8 cellular contexts compared by ENCODE assay signal in the genomic region with DNA sequence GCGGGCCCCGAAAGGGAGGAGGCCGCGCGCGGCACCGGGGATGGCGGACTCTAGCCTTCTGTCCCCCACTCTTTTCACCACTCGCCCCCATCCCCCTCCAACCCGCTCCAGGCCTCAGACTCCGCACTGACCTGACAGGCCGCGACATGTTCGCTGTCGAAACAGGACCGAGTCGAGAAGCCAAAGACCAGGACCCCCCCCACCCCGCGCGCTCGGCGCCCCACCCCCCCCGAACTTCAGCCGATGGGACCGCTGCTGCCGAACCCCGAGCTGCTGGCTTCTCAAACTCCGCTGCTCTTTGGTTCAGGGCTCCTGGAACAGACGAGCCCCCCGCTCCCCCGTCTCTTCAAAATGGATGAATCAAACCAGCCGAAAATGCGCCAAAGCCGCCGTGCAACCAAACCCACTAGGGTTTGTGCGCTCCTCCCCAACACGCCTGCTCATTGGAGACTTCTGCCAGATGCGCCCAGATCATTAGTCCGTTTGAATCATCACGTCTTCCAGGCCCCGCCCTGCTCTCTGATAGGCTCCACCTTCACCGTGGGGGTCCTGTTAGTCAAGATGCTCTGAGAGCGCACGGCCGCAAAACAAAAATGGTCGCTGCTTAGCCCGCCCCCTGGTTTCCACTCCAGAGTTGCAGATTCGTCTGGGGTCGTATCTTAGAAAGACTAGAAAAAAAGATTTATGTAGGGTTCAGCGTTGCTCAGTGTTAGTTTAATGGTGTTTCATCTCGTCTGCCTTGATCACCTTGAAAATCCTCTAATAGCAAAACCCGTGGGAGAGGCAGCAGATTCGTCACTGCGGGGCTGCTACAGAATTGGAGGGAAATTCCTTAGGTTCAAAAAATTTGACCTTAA. TPM values are rescaled to one million over a fixed set of nuclear protein-coding genes. Genes with fewer than 3 reads are reported as not detected.
DNase-seq lines count a peak whose midpoint lies in the region; ATAC-seq and TF ChIP-seq lines count a peak whose summit lies in the region.

A gene with protein sequence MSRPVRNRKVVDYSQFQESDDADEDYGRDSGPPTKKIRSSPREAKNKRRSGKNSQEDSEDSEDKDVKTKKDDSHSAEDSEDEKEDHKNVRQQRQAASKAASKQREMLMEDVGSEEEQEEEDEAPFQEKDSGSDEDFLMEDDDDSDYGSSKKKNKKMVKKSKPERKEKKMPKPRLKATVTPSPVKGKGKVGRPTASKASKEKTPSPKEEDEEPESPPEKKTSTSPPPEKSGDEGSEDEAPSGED (minus strand): TSS at position 357 of the 857 bp plus-strand sequence. CDS start 209 bp downstream, at position 148.

- H3K9ac ChIP-seq in skeletal muscle tissue (ENCODE audit: low read depth in 1 of 3, low read length in 3 of 3): peak within 1 kb of the TSS; percentile 81 to 97 (median 89)

- peak within 1 kb of the TSS; percentile 99 for H2AFZ ChIP-seq in ACC112 (ENCODE audit: low read length, unreplicated experiment)

- H3K9me3 ChIP-seq in breast epithelium: no peaks in the 10 kb centered on the region
- no peaks in the 10 kb centered on the region for H3K9me3 ChIP-seq in iPS-18c (ENCODE audit: control insufficient read depth, insufficient read depth, low read length)
- no peaks in the 10 kb centered on the region for H3K9me3 ChIP-seq in skeletal muscle tissue (ENCODE audit: control insufficient read depth in 3 of 3, low read length in 3 of 3)

- H3K27ac ChIP-seq in ACC112 (ENCODE audit: low read depth, low read length) (peak within 1 kb of the TSS; percentile 69), VCaP (peak within 1 kb of the TSS; percentile 96), breast epithelium (peak within 1 kb of the TSS; percentile 100), skeletal muscle tissue (ENCODE audit: low read depth, low read length) (peak within 1 kb of the TSS; percentile 96)

- intact Hi-C loops in breast epithelium (cut with DNase I; ENCODE audit: low total_unique reads): no loop called here

- H3K4me3 ChIP-seq in ACC112 (ENCODE audit: low read depth, low read length) (peak within 1 kb of the TSS; percentile 82), breast epithelium (peak within 1 kb of the TSS; percentile 88 to 94 (median 94)), iPS-18c (ENCODE audit: insufficient read depth, low read depth, low read length) (peak within 1 kb of the TSS; percentile 92), skeletal muscle tissue (ENCODE audit: low read length in 3 of 3) (peak within 1 kb of the TSS; percentile 84 to 93 (median 85))

- no peaks in the 10 kb centered on the region for H3K36me3 ChIP-seq in ACC112 (ENCODE audit: insufficient read depth, low read length)
- H3K36me3 ChIP-seq in breast epithelium: no peaks in the 10 kb centered on the region
- H3K36me3 ChIP-seq in skeletal muscle tissue (ENCODE audit: control insufficient read depth in 3 of 3, insufficient read depth in 3 of 3, low read length in 3 of 3): no peaks in the 10 kb centered on the region

- peak; percentile 89 for ATAC-seq in GM18870 (IDR thresholded peaks at IDR 0.05; ENCODE audit: unreplicated experiment)
- ATAC-seq in HG03135 (IDR thresholded peaks at IDR 0.05; ENCODE audit: unreplicated experiment): peak; percentile 79

- peaks cover 44% of the 10 kb centered on the region for H3K79me2 ChIP-seq in ACC112 (ENCODE audit: control insufficient read depth, insufficient read depth, low read length, unreplicated experiment)

- H3K27me3 ChIP-seq in ACC112 (ENCODE audit: insufficient read depth, low read length) (no peaks in the 10 kb centered on the region), breast epithelium (no peaks in the 10 kb centered on the region), skeletal muscle tissue (ENCODE audit: control insufficient read depth in 3 of 3, insufficient read depth in 3 of 3, low read length in 3 of 3) (no peaks in the 10 kb centered on the region)

- peak; percentile 96 for DNase-seq in NCI-H2196 treated with DMSO at 0.1 percent for 48 hours (lab: John Stamatoyannopoulos, UW; ENCODE audit: unreplicated experiment)
- peak; percentile 98 to 100 for DNase-seq in breast epithelium (ENCODE audit: low spot score in 2 of 2)

- H3K4me1 ChIP-seq in ACC112 (ENCODE audit: control insufficient read depth, insufficient read depth, low read length, unreplicated experiment): peaks cover 19% of the 10 kb centered on the region
- peaks cover 0 to 11% of the 10 kb centered on the region in 2 donors for H3K4me1 ChIP-seq in breast epithelium
- H3K4me1 ChIP-seq in skeletal muscle tissue (ENCODE audit: control insufficient read depth in 3 of 3, insufficient read depth in 3 of 3, low read length in 3 of 3): peaks cover 17 to 19% (median 18%) of the 10 kb centered on the region in 3 donors

- TF ChIP-seq CTCF in VCaP (conservative IDR thresholded peaks at IDR 0.05): no peak
- TF ChIP-seq CTCF in breast epithelium (IDR thresholded peaks at IDR 0.05): peak in 1 of 3 donors; percentile 23

- TF ChIP-seq POLR2A in breast epithelium (IDR thresholded peaks at IDR 0.05): peak; percentile 10

RNA-seq across cellular contexts. Expression of the gene that starts here (rescaled TPM):
- total RNA-seq in breast epithelium (100 to 1,000 TPM in 1 of 3 donors, 10 to 100 TPM in 2; 80.6 to 188 (median 86.9) TPM), skeletal muscle tissue (152 TPM)

Comparison
In these comparisons a context has a peak if more than half of its experiments do, and no peak if none do; other contexts are left out.
1. Peak in every context shown above with its lines: DNase-seq, ATAC-seq, H3K4me3 ChIP-seq and H3K27ac ChIP-seq.